In the genomic region with DNA sequence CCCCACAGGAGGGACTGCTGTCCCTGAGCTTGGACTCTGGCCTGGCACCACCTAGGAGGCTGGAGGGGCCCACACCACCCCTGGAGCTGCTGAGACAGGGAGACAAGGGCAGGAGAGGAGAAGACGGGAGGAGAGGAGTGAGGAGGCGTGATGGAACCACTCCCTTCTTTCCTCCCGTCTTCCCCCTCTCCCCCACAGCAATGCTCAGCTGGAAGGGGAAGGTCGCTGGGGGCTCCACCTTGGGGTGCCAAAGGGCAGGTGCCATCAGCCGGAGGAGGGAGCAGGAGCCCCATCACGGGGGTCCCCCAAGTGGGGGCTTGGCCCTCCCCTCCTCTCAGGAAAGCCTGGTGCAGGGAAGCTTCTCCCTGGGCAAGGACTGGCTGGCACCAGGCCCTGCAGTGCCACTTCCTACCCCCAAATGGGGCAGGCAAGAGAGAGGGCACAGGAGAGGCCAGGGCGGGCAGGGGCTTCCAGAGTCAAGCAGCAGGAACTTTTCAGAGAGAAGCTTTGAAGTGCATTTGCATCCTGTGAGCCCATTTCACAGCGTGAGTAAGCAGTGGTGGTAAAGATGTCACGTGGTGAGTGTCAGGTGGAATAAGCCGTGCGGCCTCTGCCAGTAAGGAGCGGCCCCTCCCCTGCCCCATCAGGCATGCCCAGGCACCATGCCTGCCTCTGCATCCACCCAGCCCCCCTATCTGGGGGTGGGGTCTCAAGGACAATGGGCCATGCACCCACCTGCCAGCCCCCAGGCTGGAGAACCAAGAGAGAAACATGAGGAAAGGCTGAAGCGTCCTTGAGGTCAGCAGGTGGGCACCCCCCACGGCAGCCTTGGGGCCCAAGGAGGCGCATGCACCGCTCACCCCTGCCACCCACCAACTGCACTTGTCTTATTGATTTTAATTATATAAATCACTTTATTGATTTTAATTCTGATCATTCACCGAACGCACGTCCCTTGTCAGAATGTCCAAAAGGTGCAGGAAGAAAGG, we compare ENCODE assay signal across 1 cellular context.
A peak's percentile ranks its signal among the peaks of the same experiment; 100 is the strongest.
TF ChIP-seq lines count a peak whose summit lies in the region.

No MANE protein-coding gene starts in this region.

TF ChIP-seq in HepG2, 621 proteins besides CTCF, POLR2A, EP300 and RAD21 (continued from another document):
- TF ChIP-seq, protein P1, sequence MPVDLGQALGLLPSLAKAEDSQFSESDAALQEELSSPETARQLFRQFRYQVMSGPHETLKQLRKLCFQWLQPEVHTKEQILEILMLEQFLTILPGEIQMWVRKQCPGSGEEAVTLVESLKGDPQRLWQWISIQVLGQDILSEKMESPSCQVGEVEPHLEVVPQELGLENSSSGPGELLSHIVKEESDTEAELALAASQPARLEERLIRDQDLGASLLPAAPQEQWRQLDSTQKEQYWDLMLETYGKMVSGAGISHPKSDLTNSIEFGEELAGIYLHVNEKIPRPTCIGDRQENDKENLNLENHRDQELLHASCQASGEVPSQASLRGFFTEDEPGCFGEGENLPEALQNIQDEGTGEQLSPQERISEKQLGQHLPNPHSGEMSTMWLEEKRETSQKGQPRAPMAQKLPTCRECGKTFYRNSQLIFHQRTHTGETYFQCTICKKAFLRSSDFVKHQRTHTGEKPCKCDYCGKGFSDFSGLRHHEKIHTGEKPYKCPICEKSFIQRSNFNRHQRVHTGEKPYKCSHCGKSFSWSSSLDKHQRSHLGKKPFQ (CRISPR knock-in tag; IDR thresholded peaks at IDR 0.05; ENCODE audit: insufficient replicate concordance): peak; percentile 18
- TF ChIP-seq ZNF629 (CRISPR knock-in tag; conservative IDR thresholded peaks at IDR 0.05): peak; percentile 66
- TF ChIP-seq, protein P2, sequence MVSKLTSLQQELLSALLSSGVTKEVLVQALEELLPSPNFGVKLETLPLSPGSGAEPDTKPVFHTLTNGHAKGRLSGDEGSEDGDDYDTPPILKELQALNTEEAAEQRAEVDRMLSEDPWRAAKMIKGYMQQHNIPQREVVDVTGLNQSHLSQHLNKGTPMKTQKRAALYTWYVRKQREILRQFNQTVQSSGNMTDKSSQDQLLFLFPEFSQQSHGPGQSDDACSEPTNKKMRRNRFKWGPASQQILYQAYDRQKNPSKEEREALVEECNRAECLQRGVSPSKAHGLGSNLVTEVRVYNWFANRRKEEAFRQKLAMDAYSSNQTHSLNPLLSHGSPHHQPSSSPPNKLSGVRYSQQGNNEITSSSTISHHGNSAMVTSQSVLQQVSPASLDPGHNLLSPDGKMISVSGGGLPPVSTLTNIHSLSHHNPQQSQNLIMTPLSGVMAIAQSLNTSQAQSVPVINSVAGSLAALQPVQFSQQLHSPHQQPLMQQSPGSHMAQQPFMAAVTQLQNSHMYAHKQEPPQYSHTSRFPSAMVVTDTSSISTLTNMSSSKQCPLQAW (CRISPR knock-in tag; IDR thresholded peaks at IDR 0.05): no peak
- no peak for TF ChIP-seq ZNF597 (CRISPR knock-in tag; IDR thresholded peaks at IDR 0.05)
- TF ChIP-seq SNAPC2 (CRISPR knock-in tag; IDR thresholded peaks at IDR 0.05): 0 out of 2 replicates have a peak, but pooled peaks have one; percentile 0
- no peak for TF ChIP-seq ZBTB25 (CRISPR knock-in tag; IDR thresholded peaks at IDR 0.05)
- no peak for TF ChIP-seq ZNF350 (CRISPR knock-in tag; IDR thresholded peaks at IDR 0.05; ENCODE audit: borderline replicate concordance, low read depth)
- TF ChIP-seq ZNF619 (CRISPR knock-in tag; IDR thresholded peaks at IDR 0.05): peak; percentile 17; the same call in 1 of the 2 replicates
- TF ChIP-seq ZBTB8A (CRISPR knock-in tag; IDR thresholded peaks at IDR 0.05; ENCODE audit: borderline replicate concordance, low read depth): no peak
- no peak for TF ChIP-seq GLMP (CRISPR knock-in tag; IDR thresholded peaks at IDR 0.05; ENCODE audit: borderline replicate concordance)
- no peak for TF ChIP-seq CHCHD3 (CRISPR knock-in tag; IDR thresholded peaks at IDR 0.05)
- TF ChIP-seq ZNF256 (CRISPR knock-in tag; conservative IDR thresholded peaks at IDR 0.05): no peak
- TF ChIP-seq GRHL1 (CRISPR knock-in tag; conservative IDR thresholded peaks at IDR 0.05): no peak
- TF ChIP-seq TIGD3 (CRISPR knock-in tag; IDR thresholded peaks at IDR 0.05; ENCODE audit: borderline replicate concordance): no peak
- no peak for TF ChIP-seq NCOR1 (IDR thresholded peaks at IDR 0.05; ENCODE audit: borderline replicate concordance, low read length)
- no peak for TF ChIP-seq GATAD2A (CRISPR knock-in tag; IDR thresholded peaks at IDR 0.05)
- TF ChIP-seq ATF1 (CRISPR knock-in tag; IDR thresholded peaks at IDR 0.05): peak; percentile 35; the same call in 1 of the 2 replicates
- TF ChIP-seq, protein P3, sequence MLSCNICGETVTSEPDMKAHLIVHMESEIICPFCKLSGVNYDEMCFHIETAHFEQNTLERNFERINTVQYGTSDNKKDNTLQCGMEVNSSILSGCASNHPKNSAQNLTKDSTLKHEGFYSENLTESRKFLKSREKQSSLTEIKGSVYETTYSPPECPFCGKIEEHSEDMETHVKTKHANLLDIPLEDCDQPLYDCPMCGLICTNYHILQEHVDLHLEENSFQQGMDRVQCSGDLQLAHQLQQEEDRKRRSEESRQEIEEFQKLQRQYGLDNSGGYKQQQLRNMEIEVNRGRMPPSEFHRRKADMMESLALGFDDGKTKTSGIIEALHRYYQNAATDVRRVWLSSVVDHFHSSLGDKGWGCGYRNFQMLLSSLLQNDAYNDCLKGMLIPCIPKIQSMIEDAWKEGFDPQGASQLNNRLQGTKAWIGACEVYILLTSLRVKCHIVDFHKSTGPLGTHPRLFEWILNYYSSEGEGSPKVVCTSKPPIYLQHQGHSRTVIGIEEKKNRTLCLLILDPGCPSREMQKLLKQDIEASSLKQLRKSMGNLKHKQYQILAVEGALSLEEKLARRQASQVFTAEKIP (CRISPR knock-in tag; IDR thresholded peaks at IDR 0.05; ENCODE audit: borderline replicate concordance): no peak
- no peak for TF ChIP-seq RBAK (CRISPR knock-in tag; IDR thresholded peaks at IDR 0.05)
- TF ChIP-seq ZNF598 (CRISPR knock-in tag; IDR thresholded peaks at IDR 0.05; ENCODE audit: borderline replicate concordance): no peak
- TF ChIP-seq CENPX (CRISPR knock-in tag; IDR thresholded peaks at IDR 0.05): no peak
- TF ChIP-seq GABPB1 (CRISPR knock-in tag; IDR thresholded peaks at IDR 0.05): no peak
- TF ChIP-seq, protein P4, sequence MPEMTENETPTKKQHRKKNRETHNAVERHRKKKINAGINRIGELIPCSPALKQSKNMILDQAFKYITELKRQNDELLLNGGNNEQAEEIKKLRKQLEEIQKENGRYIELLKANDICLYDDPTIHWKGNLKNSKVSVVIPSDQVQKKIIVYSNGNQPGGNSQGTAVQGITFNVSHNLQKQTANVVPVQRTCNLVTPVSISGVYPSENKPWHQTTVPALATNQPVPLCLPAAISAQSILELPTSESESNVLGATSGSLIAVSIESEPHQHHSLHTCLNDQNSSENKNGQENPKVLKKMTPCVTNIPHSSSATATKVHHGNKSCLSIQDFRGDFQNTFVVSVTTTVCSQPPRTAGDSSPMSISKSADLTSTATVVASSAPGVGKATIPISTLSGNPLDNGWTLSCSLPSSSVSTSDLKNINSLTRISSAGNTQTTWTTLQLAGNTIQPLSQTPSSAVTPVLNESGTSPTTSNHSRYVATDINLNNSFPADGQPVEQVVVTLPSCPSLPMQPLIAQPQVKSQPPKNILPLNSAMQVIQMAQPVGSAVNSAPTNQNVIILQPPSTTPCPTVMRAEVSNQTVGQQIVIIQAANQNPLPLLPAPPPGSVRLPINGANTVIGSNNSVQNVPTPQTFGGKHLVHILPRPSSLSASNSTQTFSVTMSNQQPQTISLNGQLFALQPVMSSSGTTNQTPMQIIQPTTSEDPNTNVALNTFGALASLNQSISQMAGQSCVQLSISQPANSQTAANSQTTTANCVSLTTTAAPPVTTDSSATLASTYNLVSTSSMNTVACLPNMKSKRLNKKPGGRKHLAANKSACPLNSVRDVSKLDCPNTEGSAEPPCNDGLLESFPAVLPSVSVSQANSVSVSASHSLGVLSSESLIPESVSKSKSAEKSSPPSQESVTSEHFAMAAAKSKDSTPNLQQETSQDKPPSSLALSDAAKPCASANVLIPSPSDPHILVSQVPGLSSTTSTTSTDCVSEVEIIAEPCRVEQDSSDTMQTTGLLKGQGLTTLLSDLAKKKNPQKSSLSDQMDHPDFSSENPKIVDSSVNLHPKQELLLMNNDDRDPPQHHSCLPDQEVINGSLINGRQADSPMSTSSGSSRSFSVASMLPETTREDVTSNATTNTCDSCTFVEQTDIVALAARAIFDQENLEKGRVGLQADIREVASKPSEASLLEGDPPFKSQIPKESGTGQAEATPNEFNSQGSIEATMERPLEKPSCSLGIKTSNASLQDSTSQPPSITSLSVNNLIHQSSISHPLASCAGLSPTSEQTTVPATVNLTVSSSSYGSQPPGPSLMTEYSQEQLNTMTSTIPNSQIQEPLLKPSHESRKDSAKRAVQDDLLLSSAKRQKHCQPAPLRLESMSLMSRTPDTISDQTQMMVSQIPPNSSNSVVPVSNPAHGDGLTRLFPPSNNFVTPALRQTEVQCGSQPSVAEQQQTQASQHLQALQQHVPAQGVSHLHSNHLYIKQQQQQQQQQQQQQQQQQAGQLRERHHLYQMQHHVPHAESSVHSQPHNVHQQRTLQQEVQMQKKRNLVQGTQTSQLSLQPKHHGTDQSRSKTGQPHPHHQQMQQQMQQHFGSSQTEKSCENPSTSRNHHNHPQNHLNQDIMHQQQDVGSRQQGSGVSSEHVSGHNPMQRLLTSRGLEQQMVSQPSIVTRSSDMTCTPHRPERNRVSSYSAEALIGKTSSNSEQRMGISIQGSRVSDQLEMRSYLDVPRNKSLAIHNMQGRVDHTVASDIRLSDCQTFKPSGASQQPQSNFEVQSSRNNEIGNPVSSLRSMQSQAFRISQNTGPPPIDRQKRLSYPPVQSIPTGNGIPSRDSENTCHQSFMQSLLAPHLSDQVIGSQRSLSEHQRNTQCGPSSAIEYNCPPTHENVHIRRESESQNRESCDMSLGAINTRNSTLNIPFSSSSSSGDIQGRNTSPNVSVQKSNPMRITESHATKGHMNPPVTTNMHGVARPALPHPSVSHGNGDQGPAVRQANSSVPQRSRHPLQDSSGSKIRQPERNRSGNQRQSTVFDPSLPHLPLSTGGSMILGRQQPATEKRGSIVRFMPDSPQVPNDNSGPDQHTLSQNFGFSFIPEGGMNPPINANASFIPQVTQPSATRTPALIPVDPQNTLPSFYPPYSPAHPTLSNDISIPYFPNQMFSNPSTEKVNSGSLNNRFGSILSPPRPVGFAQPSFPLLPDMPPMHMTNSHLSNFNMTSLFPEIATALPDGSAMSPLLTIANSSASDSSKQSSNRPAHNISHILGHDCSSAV (CRISPR knock-in tag; IDR thresholded peaks at IDR 0.05; ENCODE audit: borderline replicate concordance): no peak
